Comparison of ENCODE assay signal across 8 cellular contexts in the genomic region with DNA sequence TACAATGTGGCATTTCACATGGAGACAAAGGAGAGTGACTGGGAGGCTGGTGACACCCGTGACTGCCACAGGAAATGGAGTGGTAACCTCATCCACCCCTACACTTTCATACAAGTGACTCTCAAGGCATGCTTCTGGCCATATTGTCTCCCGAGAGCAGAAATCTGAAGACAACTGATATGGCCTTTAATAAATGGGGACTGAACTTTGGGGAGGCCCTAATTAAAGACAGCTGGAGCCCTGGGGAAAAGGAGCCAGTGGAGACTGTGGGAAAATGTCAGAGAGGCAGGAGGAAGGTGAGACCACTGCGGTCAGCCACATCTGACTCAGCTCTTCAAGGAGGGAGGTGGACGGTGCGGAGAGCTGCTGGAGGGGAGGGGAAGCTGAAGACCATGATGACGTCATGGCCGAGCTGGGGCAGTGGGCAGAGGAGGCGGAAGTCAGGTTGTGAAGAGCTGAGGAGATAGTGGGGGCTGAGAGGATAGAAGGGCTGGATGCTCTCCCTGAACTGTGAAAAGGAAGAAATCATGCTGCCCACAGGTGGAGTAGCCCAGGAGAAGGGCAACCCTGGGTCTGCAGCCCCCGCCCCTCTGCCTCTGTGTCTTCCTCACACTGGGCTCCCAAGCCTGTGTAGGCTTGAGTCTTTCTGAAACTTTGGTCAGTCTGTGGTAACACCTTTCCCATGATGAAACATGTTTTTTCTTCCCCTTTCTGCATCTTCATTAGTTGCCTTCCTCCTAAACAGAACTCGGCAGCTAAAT.
A peak's percentile ranks its signal among the peaks of the same experiment; 100 is the strongest.
DNase-seq lines count a peak whose midpoint lies in the region; ATAC-seq lines count a peak whose summit lies in the region.

No MANE protein-coding gene starts in this region.

- ATAC-seq in HG02885 (IDR thresholded peaks at IDR 0.05; ENCODE audit: poor library complexity, unreplicated experiment): peak; percentile 65

- DNase-seq in GM03348 (ENCODE audit: low spot score) (peak; percentile 42), UCSD-AML1 (lab: John Stamatoyannopoulos, UW; ENCODE audit: unreplicated experiment) (peak; percentile 58), medulla oblongata (ENCODE audit: extremely low spot score) (peak; percentile 43), NCI-H1694 (lab: John Stamatoyannopoulos, UW) (no peak), NCI-H526 (lab: John Stamatoyannopoulos, UW) (no peak)
- no peak for DNase-seq in stimulated activated naive CD4-positive, alpha-beta T cell (lab: John Stamatoyannopoulos, UW)
- no peak for DNase-seq in stimulated activated CD4-positive, alpha-beta T cell treated with anti-CD3 and anti-CD28 coated beads, Interleukin-4, amount 100 ng/mL, for 4 hours

Comparison
In these comparisons a context has a peak if more than half of its experiments do, and no peak if none do; other contexts are left out.
1. DNase-seq: peak in GM03348 (single experiment), UCSD-AML1 (single experiment) and medulla oblongata (single experiment); none in stimulated activated naive CD4-positive, alpha-beta T cell (0 of 6), stimulated activated CD4-positive, alpha-beta T cell treated with anti-CD3 and anti-CD28 coated beads, Interleukin-4, amount 100 ng/mL, for 4 hours (0 of 2), NCI-H1694 (single experiment) and NCI-H526 (0 of 2).